ENCODE assay signal across 1 cellular context in the genomic region with DNA sequence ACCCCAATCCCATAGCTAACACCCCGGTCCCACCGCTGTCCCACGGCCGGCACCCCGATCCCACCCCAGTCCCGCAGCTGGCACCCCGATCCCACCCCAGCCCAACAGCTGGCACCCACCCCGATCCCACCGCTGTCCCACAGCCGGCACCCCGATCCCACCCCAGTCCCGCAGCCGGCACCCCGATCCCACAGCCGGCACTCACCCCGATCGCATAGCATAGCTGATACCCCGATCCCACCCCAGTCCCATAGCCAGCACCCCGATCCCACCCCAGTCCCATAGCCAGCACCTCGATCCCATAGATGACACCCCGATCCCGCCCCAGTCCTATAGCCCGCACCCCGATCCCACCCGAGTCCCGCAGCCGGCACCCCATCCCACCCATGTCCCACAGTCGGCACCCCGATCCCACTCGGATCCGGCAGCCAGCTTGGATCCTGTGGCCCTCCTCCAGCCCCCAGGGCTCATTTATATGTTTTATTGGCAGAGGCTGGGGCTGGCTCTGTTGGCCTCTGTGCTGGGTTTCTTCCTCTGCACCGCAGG.
TF ChIP-seq lines count a peak whose summit lies in the region.

No MANE protein-coding gene starts in this region.

TF ChIP-seq in H1, 55 proteins besides CTCF, POLR2A, EP300 and RAD21:
- no peak for TF ChIP-seq SP2 (IDR thresholded peaks at IDR 0.05; ENCODE audit: low read length)
- no peak for TF ChIP-seq SP4 (IDR thresholded peaks at IDR 0.05; ENCODE audit: low read length)
- TF ChIP-seq SUZ12 (IDR thresholded peaks at IDR 0.05; ENCODE audit: low read length), result no peak
- TF ChIP-seq YY1 (IDR thresholded peaks at IDR 0.05; ENCODE audit: low read depth, low read length), result no peak
TF ChIP-seq in H1: peak in this region for 0.
